22 cellular contexts compared by ENCODE assay signal in the genomic region with DNA sequence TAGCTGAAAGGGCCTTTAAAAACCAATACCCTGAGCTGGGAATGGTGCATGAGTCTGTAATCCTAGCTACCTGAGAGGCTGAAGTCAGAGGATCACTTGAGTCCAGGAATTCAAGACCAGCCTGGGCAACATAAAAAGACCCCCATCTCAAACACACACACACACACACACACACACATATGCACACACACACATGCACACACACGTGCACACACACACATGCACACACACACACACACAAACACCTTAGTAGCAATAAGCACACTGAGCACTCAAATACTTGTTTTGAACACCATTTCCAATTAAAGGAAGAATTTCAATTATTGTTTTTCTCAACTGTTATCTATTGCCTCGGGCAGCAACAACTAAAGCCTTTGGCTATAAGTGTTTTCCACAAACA. TPM values are rescaled to one million over a fixed set of nuclear protein-coding genes. Genes with fewer than 3 reads are reported as not detected.
DNase-seq lines count a peak whose midpoint lies in the region; ATAC-seq lines count a peak whose summit lies in the region.
"Had no signal": no experiment of that assay in that cellular context is flagged by ENCODE, and none has a peak within 500 bp of the region (broad histone marks: within the 10 kb centered on the region; RNA-seq: fewer than 3 reads in every experiment).

No MANE protein-coding gene starts in this region.

- intact Hi-C loops in CD4-positive, alpha-beta memory T cell (cut with micrococcal nuclease), result no loop called here
- intact Hi-C loops in activated CD4-positive, alpha-beta memory T cell treated with anti-CD3 and anti-CD28 coated beads for 36 hours (cut with micrococcal nuclease), result no loop called here
- intact Hi-C loops in naive thymus-derived CD4-positive, alpha-beta T cell (cut with micrococcal nuclease), result no loop called here

- peaks cover 56% of the 10 kb centered on the region for H3K4me1 Mint-ChIP-seq in activated CD4-positive, alpha-beta T cell treated with anti-CD3 and anti-CD28 coated beads, Interleukin-2, amount 10 ng/mL, durations not matched to agents 7 days and 5 days
- H3K4me1 Mint-ChIP-seq in CD4-positive, alpha-beta memory T cell, result peaks cover 49 to 74% (median 63%) of the 10 kb centered on the region in 4 donors
- H3K4me1 Mint-ChIP-seq in activated CD4-positive, alpha-beta memory T cell treated with anti-CD3 and anti-CD28 coated beads for 36 hours (ENCODE audit: low read depth), result peaks cover 45% of the 10 kb centered on the region
- H3K4me1 Mint-ChIP-seq in naive thymus-derived CD4-positive, alpha-beta T cell, result peaks cover 28 to 76% (median 65%) of the 10 kb centered on the region in 7 donors

- H3K9me3 Mint-ChIP-seq in activated CD4-positive, alpha-beta T cell treated with anti-CD3 and anti-CD28 coated beads, Interleukin-2, amount 10 ng/mL, durations not matched to agents 7 days and 5 days, result peaks cover 44% of the 10 kb centered on the region
- H3K9me3 Mint-ChIP-seq in CD4-positive, alpha-beta memory T cell, result peaks cover 2 to 40% (median 31%) of the 10 kb centered on the region in 8 donors
- H3K9me3 Mint-ChIP-seq in activated CD4-positive, alpha-beta memory T cell treated with anti-CD3 and anti-CD28 coated beads for 36 hours, result peaks cover 12% of the 10 kb centered on the region
- H3K9me3 Mint-ChIP-seq in naive thymus-derived CD4-positive, alpha-beta T cell, result peaks cover 0 to 32% (median 14%) of the 10 kb centered on the region in 11 donors

- H3K27me3 ChIP-seq in CD4-positive, alpha-beta memory T cell (ENCODE audit: insufficient read depth, low read length), result no peaks in the 10 kb centered on the region
- no peaks in the 10 kb centered on the region for H3K27me3 ChIP-seq in naive thymus-derived CD4-positive, alpha-beta T cell (ENCODE audit: control insufficient read depth in 2 of 2, insufficient read depth in 2 of 2, low read length in 2 of 2)
- H3K27me3 ChIP-seq: SJCRH30, testis had no signal

- peak overlapping the region; percentile 20 for H3K27ac ChIP-seq in CD4-positive, alpha-beta memory T cell (ENCODE audit: low read depth, low read length)
- peak overlapping the region; percentile 68 for H3K27ac ChIP-seq in naive thymus-derived CD4-positive, alpha-beta T cell (ENCODE audit: low read depth, low read length)
- H3K27ac ChIP-seq: dorsolateral prefrontal cortex, prostate gland, SJCRH30, testis had no signal

- H3K36me3 ChIP-seq in CD4-positive, alpha-beta memory T cell (ENCODE audit: insufficient read depth, low read length), result no peaks in the 10 kb centered on the region
- H3K36me3 ChIP-seq in naive thymus-derived CD4-positive, alpha-beta T cell (ENCODE audit: control insufficient read depth in 2 of 3, insufficient read depth in 3 of 3, low read length in 3 of 3), result no peaks in the 10 kb centered on the region
- H3K36me3 ChIP-seq: prostate gland, SJCRH30 had no signal

- H3K36me3 Mint-ChIP-seq in activated CD4-positive, alpha-beta T cell treated with anti-CD3 and anti-CD28 coated beads, Interleukin-2, amount 10 ng/mL, durations not matched to agents 7 days and 5 days (ENCODE audit: low read depth), result peaks cover 43% of the 10 kb centered on the region
- peaks cover 13 to 24% of the 10 kb centered on the region in 2 donors for H3K36me3 Mint-ChIP-seq in CD4-positive, alpha-beta memory T cell
- H3K36me3 Mint-ChIP-seq in activated CD4-positive, alpha-beta memory T cell treated with anti-CD3 and anti-CD28 coated beads for 36 hours, result peaks cover 12% of the 10 kb centered on the region
- H3K36me3 Mint-ChIP-seq in naive thymus-derived CD4-positive, alpha-beta T cell, result peaks cover 4 to 41% (median 13%) of the 10 kb centered on the region in 5 donors

- peak overlapping the region in 1 of 2 donors; percentile 15 for H3K4me3 ChIP-seq in CD4-positive, alpha-beta memory T cell (ENCODE audit: low read length in 2 of 2)
- no peak overlapping the region for H3K4me3 ChIP-seq in naive thymus-derived CD4-positive, alpha-beta T cell (ENCODE audit: low read length)
- H3K4me3 ChIP-seq: dorsolateral prefrontal cortex, prostate gland, SJCRH30, testis had no signal

- POLR2A ChIA-PET in activated CD4-positive, alpha-beta T cell treated with anti-CD3 and anti-CD28 coated beads, Interleukin-2, amount 10 ng/mL, durations not matched to agents 7 days and 5 days (lab: Charles Lee), result no interaction called here
- POLR2A ChIA-PET in CD4-positive, alpha-beta memory T cell (lab: Charles Lee; ENCODE audit: partially characterized antibody), result interaction anchor here (0.6 to 3.0 kb wide), 5 partner anchors 15 to 119 kb away, joined by 3 to 16 read pairs (median 4); no protein-coding TSS in a partner anchor
- POLR2A ChIA-PET in activated CD4-positive, alpha-beta memory T cell treated with anti-CD3 and anti-CD28 coated beads for 36 hours (lab: Charles Lee), result no interaction called here
- POLR2A ChIA-PET in naive thymus-derived CD4-positive, alpha-beta T cell (lab: Charles Lee), result interaction anchor here (0.7 to 3.3 kb wide), 11 partner anchors 9 to 119 kb away, joined by 3 to 14 read pairs (median 7); partner anchors contain the start of genes SCLY and UBE2F

- H3K27ac Mint-ChIP-seq in activated CD4-positive, alpha-beta T cell treated with anti-CD3 and anti-CD28 coated beads, Interleukin-2, amount 10 ng/mL, durations not matched to agents 7 days and 5 days, result peak overlapping the region; percentile 98
- H3K27ac Mint-ChIP-seq in CD4-positive, alpha-beta memory T cell, result peak overlapping the region; percentile 85 to 97 (median 90)
- H3K27ac Mint-ChIP-seq in activated CD4-positive, alpha-beta memory T cell treated with anti-CD3 and anti-CD28 coated beads for 36 hours, result peak overlapping the region; percentile 72
- H3K27ac Mint-ChIP-seq in naive thymus-derived CD4-positive, alpha-beta T cell, result peak overlapping the region; percentile 87 to 99 (median 97)

- H3K4me3 Mint-ChIP-seq in activated CD4-positive, alpha-beta T cell treated with anti-CD3 and anti-CD28 coated beads, Interleukin-2, amount 10 ng/mL, durations not matched to agents 7 days and 5 days, result no peak overlapping the region
- peak overlapping the region in 6 of 8 donors; percentile 56 to 82 (median 76) for H3K4me3 Mint-ChIP-seq in CD4-positive, alpha-beta memory T cell
- no peak overlapping the region for H3K4me3 Mint-ChIP-seq in activated CD4-positive, alpha-beta memory T cell treated with anti-CD3 and anti-CD28 coated beads for 36 hours
- peak overlapping the region in 8 of 10 donors; percentile 64 to 89 (median 77) for H3K4me3 Mint-ChIP-seq in naive thymus-derived CD4-positive, alpha-beta T cell
- H3K4me3 Mint-ChIP-seq: activated CD8-positive, alpha-beta memory T cell treated with anti-CD3 and anti-CD28 coated beads, Interleukin-2, amount 10 ng/mL, durations not matched to agents 7 days and 5 days had no signal

- no peaks in the 10 kb centered on the region for H3K27me3 Mint-ChIP-seq in activated CD4-positive, alpha-beta T cell treated with anti-CD3 and anti-CD28 coated beads, Interleukin-2, amount 10 ng/mL, durations not matched to agents 7 days and 5 days
- no peaks in the 10 kb centered on the region for H3K27me3 Mint-ChIP-seq in CD4-positive, alpha-beta memory T cell
- no peaks in the 10 kb centered on the region for H3K27me3 Mint-ChIP-seq in activated CD4-positive, alpha-beta memory T cell treated with anti-CD3 and anti-CD28 coated beads for 36 hours
- no peaks in the 10 kb centered on the region for H3K27me3 Mint-ChIP-seq in naive thymus-derived CD4-positive, alpha-beta T cell
- H3K27me3 Mint-ChIP-seq: activated CD8-positive, alpha-beta memory T cell treated with anti-CD3 and anti-CD28 coated beads, Interleukin-2, amount 10 ng/mL, durations not matched to agents 7 days and 5 days had no signal

- CTCF ChIA-PET in activated CD4-positive, alpha-beta T cell treated with anti-CD3 and anti-CD28 coated beads, Interleukin-2, amount 10 ng/mL, durations not matched to agents 7 days and 5 days (lab: Charles Lee), result interaction anchor here (1.0 kb wide), 1 partner anchor 9 kb away, joined by 4 read pairs; no protein-coding TSS in a partner anchor
- CTCF ChIA-PET in CD4-positive, alpha-beta memory T cell (lab: Charles Lee; ENCODE audit: partially characterized antibody), result interaction anchor here (1.3 to 2.7 kb wide), 2 partner anchors 18 to 322 kb away, joined by 3 to 14 read pairs; no protein-coding TSS in a partner anchor
- CTCF ChIA-PET in activated CD4-positive, alpha-beta memory T cell treated with anti-CD3 and anti-CD28 coated beads for 36 hours (lab: Charles Lee), result interaction anchor here (1.1 to 1.3 kb wide), 2 partner anchors 17 to 18 kb away, joined by 3 to 8 read pairs; no protein-coding TSS in a partner anchor
- CTCF ChIA-PET in naive thymus-derived CD4-positive, alpha-beta T cell (lab: Charles Lee), result interaction anchor here (1.3 to 3.1 kb wide), 2 partner anchors 11 to 17 kb away, joined by 3 to 17 read pairs; no protein-coding TSS in a partner anchor

- peaks cover 69% of the 10 kb centered on the region for H3K4me1 ChIP-seq in CD4-positive, alpha-beta memory T cell (ENCODE audit: insufficient read depth, low read length)
- peaks cover 34 to 40% of the 10 kb centered on the region in 2 donors for H3K4me1 ChIP-seq in naive thymus-derived CD4-positive, alpha-beta T cell (ENCODE audit: control insufficient read depth in 2 of 2, insufficient read depth in 2 of 2, low read length in 2 of 2)
- H3K4me1 ChIP-seq: prostate gland, SJCRH30, testis had no signal

- no peak for ATAC-seq in naive thymus-derived CD4-positive, alpha-beta T cell
- no peak for ATAC-seq in GM18517 (IDR thresholded peaks at IDR 0.05; ENCODE audit: unreplicated experiment)

- DNase-seq in activated CD4-positive, alpha-beta T cell treated with anti-CD3 and anti-CD28 coated beads, Interleukin-2, amount 10 ng/mL, durations not matched to agents 7 days and 5 days, result no peak
- DNase-seq in activated CD4-positive, alpha-beta T cell treated with anti-CD3 and anti-CD28 coated beads for 48 hours, result no peak
- no peak for DNase-seq in CD4-positive, alpha-beta memory T cell
- DNase-seq in activated CD4-positive, alpha-beta memory T cell treated with anti-CD3 and anti-CD28 coated beads for 36 hours, result no peak
- DNase-seq in naive thymus-derived CD4-positive, alpha-beta T cell, result no peak
- no peak for DNase-seq in cerebellum (ENCODE audit: low spot score)
- DNase-seq in retina, result no peak
- DNase-seq: activated CD4-positive, alpha-beta T cell treated with anti-CD3 and anti-CD28 coated beads for 1 hour; activated CD8-positive, alpha-beta memory T cell treated with anti-CD3 and anti-CD28 coated beads, Interleukin-2, amount 10 ng/mL, durations not matched to agents 7 days and 5 days; AML-193; DMS53; dorsolateral prefrontal cortex; hypothalamus; mesendoderm; NCI-H1417 treated with DMSO at 0.1 percent for 48 hours; NCI-H748 treated with DMSO at 0.1 percent for 48 hours; SJCRH30; stimulated activated CD4-positive, alpha-beta T cell treated with anti-CD3 and anti-CD28 coated beads, Interleukin-15, amount 100 ng/mL, for 24 hours; stimulated activated naive CD4-positive, alpha-beta T cell treated with Interleukin-2 at 50 U/mL for 16 hours; testis had no signal

- H3K9me3 ChIP-seq in CD4-positive, alpha-beta memory T cell (ENCODE audit: control insufficient read depth in 1 of 2, low read length in 2 of 2), result peaks cover 0 to 9% of the 10 kb centered on the region in 2 donors
- H3K9me3 ChIP-seq in naive thymus-derived CD4-positive, alpha-beta T cell (ENCODE audit: control insufficient read depth in 2 of 3, low read length in 3 of 3), result peaks cover 0 to 13% (median 0%) of the 10 kb centered on the region in 3 experiments
- H3K9me3 ChIP-seq: prostate gland, SJCRH30, testis had no signal

RNA-seq across cellular contexts. Expression of gene UBE2F, which starts 25.6 kb away (rescaled TPM):
- 10 to 100 TPM; 71.4 to 80.5 TPM for total RNA-seq in activated CD4-positive, alpha-beta T cell treated with anti-CD3 and anti-CD28 coated beads, Interleukin-2, amount 10 ng/mL, durations not matched to agents 7 days and 5 days
- 10 to 100 TPM; 35.7 to 39.3 TPM for total RNA-seq in CD4-positive, alpha-beta memory T cell
- polyA plus RNA-seq in CD4-positive, alpha-beta memory T cell, result 100 to 1,000 TPM in 1 of 2 donors, 10 to 100 TPM in 1; 82.4 to 116 TPM
- total RNA-seq in activated CD4-positive, alpha-beta memory T cell treated with anti-CD3 and anti-CD28 coated beads for 36 hours, result 10 to 100 TPM; 50.7 to 52.9 TPM
- total RNA-seq in naive thymus-derived CD4-positive, alpha-beta T cell, result 10 to 100 TPM; 42.5 to 80.9 (median 48.3) TPM
- 100 to 1,000 TPM in 1 of 2 donors, 10 to 100 TPM in 1; 95.6 to 114 TPM for polyA plus RNA-seq in naive thymus-derived CD4-positive, alpha-beta T cell
- total RNA-seq in cerebellum, result 24.6 TPM

Comparison
In these comparisons a context has a peak if more than half of its experiments do, and no peak if none do; other contexts are left out.
1. H3K4me3 Mint-ChIP-seq: peak in CD4-positive, alpha-beta memory T cell (6 of 8) and naive thymus-derived CD4-positive, alpha-beta T cell (8 of 10); none in activated CD4-positive, alpha-beta T cell treated with anti-CD3 and anti-CD28 coated beads, Interleukin-2, amount 10 ng/mL, durations not matched to agents 7 days and 5 days (single experiment) and activated CD4-positive, alpha-beta memory T cell treated with anti-CD3 and anti-CD28 coated beads for 36 hours (single experiment).
2. POLR2A ChIA-PET loops: an anchor here in CD4-positive, alpha-beta memory T cell (0.6 to 3.0 kb wide) and naive thymus-derived CD4-positive, alpha-beta T cell (0.7 to 3.3 kb wide); none called in activated CD4-positive, alpha-beta T cell treated with anti-CD3 and anti-CD28 coated beads, Interleukin-2, amount 10 ng/mL, durations not matched to agents 7 days and 5 days and activated CD4-positive, alpha-beta memory T cell treated with anti-CD3 and anti-CD28 coated beads for 36 hours.
3. Peak in every context shown above with its lines, with median percentiles within 50 percentile points of each other: H3K27ac Mint-ChIP-seq.